ENCODE assay signal across 27 cellular contexts in the genomic region with DNA sequence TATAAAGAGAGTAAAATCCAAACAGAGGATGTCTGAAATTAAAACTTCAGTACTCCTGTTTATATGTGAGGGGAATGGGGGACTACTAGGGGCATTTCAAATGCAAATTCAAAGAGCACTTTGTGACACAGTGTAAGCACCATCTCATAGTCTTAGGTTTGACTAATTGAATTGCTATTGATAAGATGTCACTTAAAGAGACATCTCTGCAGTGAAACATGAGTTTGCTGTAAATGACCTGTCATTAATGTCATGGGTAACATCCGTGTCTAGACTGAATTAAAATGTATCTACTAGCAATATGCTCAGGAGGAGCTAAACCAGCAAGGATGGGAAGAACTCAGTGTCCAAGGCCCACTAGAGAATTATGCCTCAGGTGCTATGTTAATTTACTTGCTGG.
"Had no signal": no experiment of that assay in that cellular context is flagged by ENCODE, and none has a peak within 500 bp of the region (broad histone marks: within the 10 kb centered on the region; RNA-seq: fewer than 3 reads in every experiment).

No MANE protein-coding gene starts in this region.

- ATAC-seq: stimulated activated effector memory CD8-positive, alpha-beta T cell treated with anti-CD3 and anti-CD28 coated beads, Interleukin-12 subunit alpha, Interleukin-12 subunit beta, amount 100 ng/mL, for 72 hours; stimulated activated memory B cell treated with anti-CD40 and anti-IgM and Interleukin-4, amounts not matched to agents 10 μg/mL and 1 μg/mL and 100 μg/mL, for 72 hours; stimulated activated naive B cell treated with anti-CD40 and anti-IgM and Interleukin-4, amounts not matched to agents 10 μg/mL and 1 μg/mL and 100 μg/mL, for 72 hours; stimulated activated naive CD8-positive, alpha-beta T cell treated with anti-CD3 and anti-CD28 coated beads, Interleukin-15, amount 100 ng/mL, for 72 hours; stimulated activated naive CD8-positive, alpha-beta T cell treated with anti-CD3 and anti-CD28 coated beads, Interleukin-15, Interleukin-2, amounts not matched to agents 100 U/mL and 50 U/mL, for 24 hours; upper lobe of right lung had no signal

- DNase-seq: stimulated activated CD4-positive, alpha-beta T cell treated with anti-CD3 and anti-CD28 coated beads, Interleukin-2, amount 100 ng/mL, for 48 hours; stimulated activated CD4-positive, alpha-beta T cell treated with anti-CD3 and anti-CD28 coated beads, Interleukin-4, amount 100 ng/mL, for 1 hour; stimulated activated CD4-positive, alpha-beta T cell treated with anti-CD3 and anti-CD28 coated beads, Interleukin-4, amount 100 ng/mL, for 24 hours; stimulated activated CD4-positive, alpha-beta T cell treated with anti-CD3 and anti-CD28 coated beads, Interleukin-4, amount 100 ng/mL, for 4 hours; stimulated activated CD8-positive, alpha-beta memory T cell treated with anti-CD3 and anti-CD28 coated beads, Interleukin-4, amount 100 ng/mL, for 48 hours; stimulated activated naive B cell treated with anti-CD40 and anti-IgM and Interleukin-4, amounts not matched to agents 10 μg/mL and 1 μg/mL and 100 μg/mL, for 72 hours; stimulated activated naive CD4-positive, alpha-beta T cell; stimulated activated naive CD4-positive, alpha-beta T cell treated with Interleukin-2 at 50 U/mL for 16 hours; stimulated activated naive CD8-positive, alpha-beta T cell treated with anti-CD3 and anti-CD28 coated beads, Interleukin-15, amount 100 ng/mL, for 72 hours; stimulated activated naive CD8-positive, alpha-beta T cell treated with anti-CD3 and anti-CD28 coated beads, Interleukin-15, Interleukin-2, amounts not matched to agents 100 U/mL and 50 U/mL, for 24 hours; stomach; substantia nigra; testis; thyroid gland; tibial artery; transverse colon; trophoblast cell; upper lobe of left lung; upper lobe of right lung; uterus had no signal

- H3K27ac ChIP-seq: stomach, suprapubic skin, testis, thoracic aorta, thyroid gland, tibial artery, tibial nerve, transverse colon, upper lobe of left lung, upper lobe of right lung, uterus, vagina had no signal

- FAIRE-seq: urothelium cell line had no signal

- H3K4me3 ChIP-seq: stomach, suprapubic skin, testis, thoracic aorta, thyroid gland, tibial artery, tibial nerve, transverse colon, upper lobe of left lung, upper lobe of right lung, uterus, vagina had no signal

- H3K27me3 ChIP-seq: stomach, suprapubic skin, testis, thyroid gland, tibial artery, tibial nerve, transverse colon, upper lobe of left lung, upper lobe of right lung, uterus, vagina had no signal

- H3K9me3 ChIP-seq: stomach, suprapubic skin, testis, thoracic aorta, thyroid gland, tibial artery, tibial nerve, transverse colon, upper lobe of left lung, upper lobe of right lung, uterus, vagina had no signal

- H3K36me3 ChIP-seq: stomach, suprapubic skin, thoracic aorta, thyroid gland, tibial artery, tibial nerve, transverse colon, upper lobe of left lung, upper lobe of right lung, uterus, vagina had no signal
